Comparison of ENCODE assay signal across 11 cellular contexts in genomic region chr16:72948238-72948559, GRCh38.
"Had no signal": no experiment of that assay in that cellular context is flagged by ENCODE, and none has a peak within 500 bp of the region (broad histone marks: within the 10 kb centered on the region; RNA-seq: fewer than 3 reads in every experiment).

No MANE protein-coding gene starts in this region.

- H3K27me3 ChIP-seq: colonic mucosa, ovary, tibial nerve had no signal

- H3K27ac ChIP-seq: colonic mucosa, ovary had no signal

- ATAC-seq: stimulated activated naive B cell treated with anti-CD40 and anti-IgM and Interleukin-4, amounts not matched to agents 10 μg/mL and 1 μg/mL and 100 μg/mL, for 72 hours had no signal

- H3K4me3 ChIP-seq: colonic mucosa, lung, ovary, tibial nerve had no signal

- DNase-seq: activated CD4-positive, alpha-beta T cell treated with anti-CD3 and anti-CD28 coated beads, Interleukin-2, amount 50 U/mL, for 4 hours; activated CD4-positive, CD25-positive, alpha-beta regulatory T cell treated with anti-CD3 and anti-CD28 coated beads, Interleukin-2, amount 50 U/mL, for 72 hours; activated gamma-delta T cell; caudate nucleus; colonic mucosa; hippocampal formation; left colon; ovary; stimulated activated naive B cell treated with anti-CD40 and anti-IgM and Interleukin-4, amounts not matched to agents 10 μg/mL and 1 μg/mL and 100 μg/mL, for 72 hours had no signal

- H3K4me1 ChIP-seq: colonic mucosa had no signal

- H3K9me3 ChIP-seq: colonic mucosa, ovary, tibial nerve had no signal

- H3K36me3 ChIP-seq: colonic mucosa, ovary had no signal
